Comparison of ENCODE assay signal across 13 cellular contexts in the genomic region with DNA sequence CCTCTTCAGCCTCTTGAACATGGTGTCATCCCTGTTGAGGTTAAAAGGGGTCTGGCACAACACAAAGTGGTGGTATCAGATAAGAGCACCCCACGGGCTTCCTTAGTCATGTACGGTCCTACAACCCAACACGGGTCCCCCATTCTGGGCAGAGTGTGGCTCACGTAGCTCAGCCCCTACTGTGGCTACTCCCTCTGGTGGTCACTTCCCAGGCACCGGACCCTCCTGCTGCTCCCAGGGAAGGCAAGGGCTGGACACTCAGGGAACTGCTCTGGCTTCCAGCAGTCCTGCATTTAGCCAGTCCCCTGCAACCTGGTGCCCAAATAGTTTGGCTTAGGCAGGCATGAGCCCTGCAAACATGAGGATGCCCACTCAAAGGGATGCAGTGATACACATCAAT. TPM values are rescaled to one million over a fixed set of nuclear protein-coding genes. Genes with fewer than 3 reads are reported as not detected.
DNase-seq lines count a peak whose midpoint lies in the region; ATAC-seq and TF ChIP-seq lines count a peak whose summit lies in the region.
"Had no signal": no experiment of that assay in that cellular context is flagged by ENCODE, and none has a peak within 500 bp of the region (broad histone marks: within the 10 kb centered on the region; RNA-seq: fewer than 3 reads in every experiment).

No MANE protein-coding gene starts in this region.

- TF ChIP-seq RAD21 in Ishikawa (IDR thresholded peaks at IDR 0.05; ENCODE audit: low read depth), result peak; percentile 6; the same call in 1 of the 2 replicates

- intact Hi-C loops in CD14-positive monocyte (cut with micrococcal nuclease), result no loop called here

- H3K27ac Mint-ChIP-seq in CD14-positive monocyte, result no peak overlapping the region
- no peak overlapping the region for H3K27ac Mint-ChIP-seq in nephron progenitor cell

- H3K4me1 Mint-ChIP-seq in CD14-positive monocyte (no peaks in the 10 kb centered on the region), nephron progenitor cell (peaks cover 23% of the 10 kb centered on the region)

- H3K9me3 Mint-ChIP-seq in CD14-positive monocyte, result no peaks in the 10 kb centered on the region
- no peaks in the 10 kb centered on the region for H3K9me3 Mint-ChIP-seq in nephron progenitor cell

- H3K27me3 Mint-ChIP-seq in CD14-positive monocyte (ENCODE audit: low read depth in 3 of 3) (no peaks in the 10 kb centered on the region), nephron progenitor cell (ENCODE audit: low read depth, poor library complexity) (peaks cover 6% of the 10 kb centered on the region)

- TF ChIP-seq CTCF in CD14-positive monocyte (IDR thresholded peaks at IDR 0.05) (peak; percentile 11), nephron progenitor cell (IDR thresholded peaks at IDR 0.05) (peak; percentile 54)

- no peaks in the 10 kb centered on the region for H3K36me3 Mint-ChIP-seq in CD14-positive monocyte
- no peaks in the 10 kb centered on the region for H3K36me3 Mint-ChIP-seq in nephron progenitor cell (ENCODE audit: low read depth)

- DNase-seq in CD14-positive monocyte (ENCODE audit: low spot score) (no peak), cerebellar cortex (ENCODE audit: low spot score) (peak; percentile 2), nephron progenitor cell (peak; percentile 59), MV-4-11 (lab: John Stamatoyannopoulos, UW) (no peak), NCI-H345 treated with DMSO at 0.1 percent for 48 hours (lab: John Stamatoyannopoulos, UW; ENCODE audit: unreplicated experiment) (no peak)
- no peak for DNase-seq in stimulated activated CD4-positive, alpha-beta T cell treated with anti-CD3 and anti-CD28 coated beads, Interleukin-4, amount 100 ng/mL, for 1 hour
- DNase-seq: anterior cingulate cortex, KG1, NCI-H1436 treated with DMSO at 0.1 percent for 48 hours, NCI-H526, tibial artery had no signal

- H3K4me3 Mint-ChIP-seq in CD14-positive monocyte (no peak overlapping the region), nephron progenitor cell (no peak overlapping the region)

- ATAC-seq in HG02885 (IDR thresholded peaks at IDR 0.05; ENCODE audit: poor library complexity, unreplicated experiment), result no peak

- TF ChIP-seq EP300 in Ishikawa (IDR thresholded peaks at IDR 0.05; ENCODE audit: borderline replicate concordance), result no peak

TF ChIP-seq in Ishikawa, 13 proteins besides CTCF, POLR2A, EP300 and RAD21:
- no peak for TF ChIP-seq CEBPB (IDR thresholded peaks at IDR 0.05)
- TF ChIP-seq FOXM1 (IDR thresholded peaks at IDR 0.05; ENCODE audit: borderline replicate concordance, low read depth), result no peak
- no peak for TF ChIP-seq YY1 (IDR thresholded peaks at IDR 0.05; ENCODE audit: low read depth)
- no peak for TF ChIP-seq EGR1 (IDR thresholded peaks at IDR 0.05)
- TF ChIP-seq, protein P1, sequence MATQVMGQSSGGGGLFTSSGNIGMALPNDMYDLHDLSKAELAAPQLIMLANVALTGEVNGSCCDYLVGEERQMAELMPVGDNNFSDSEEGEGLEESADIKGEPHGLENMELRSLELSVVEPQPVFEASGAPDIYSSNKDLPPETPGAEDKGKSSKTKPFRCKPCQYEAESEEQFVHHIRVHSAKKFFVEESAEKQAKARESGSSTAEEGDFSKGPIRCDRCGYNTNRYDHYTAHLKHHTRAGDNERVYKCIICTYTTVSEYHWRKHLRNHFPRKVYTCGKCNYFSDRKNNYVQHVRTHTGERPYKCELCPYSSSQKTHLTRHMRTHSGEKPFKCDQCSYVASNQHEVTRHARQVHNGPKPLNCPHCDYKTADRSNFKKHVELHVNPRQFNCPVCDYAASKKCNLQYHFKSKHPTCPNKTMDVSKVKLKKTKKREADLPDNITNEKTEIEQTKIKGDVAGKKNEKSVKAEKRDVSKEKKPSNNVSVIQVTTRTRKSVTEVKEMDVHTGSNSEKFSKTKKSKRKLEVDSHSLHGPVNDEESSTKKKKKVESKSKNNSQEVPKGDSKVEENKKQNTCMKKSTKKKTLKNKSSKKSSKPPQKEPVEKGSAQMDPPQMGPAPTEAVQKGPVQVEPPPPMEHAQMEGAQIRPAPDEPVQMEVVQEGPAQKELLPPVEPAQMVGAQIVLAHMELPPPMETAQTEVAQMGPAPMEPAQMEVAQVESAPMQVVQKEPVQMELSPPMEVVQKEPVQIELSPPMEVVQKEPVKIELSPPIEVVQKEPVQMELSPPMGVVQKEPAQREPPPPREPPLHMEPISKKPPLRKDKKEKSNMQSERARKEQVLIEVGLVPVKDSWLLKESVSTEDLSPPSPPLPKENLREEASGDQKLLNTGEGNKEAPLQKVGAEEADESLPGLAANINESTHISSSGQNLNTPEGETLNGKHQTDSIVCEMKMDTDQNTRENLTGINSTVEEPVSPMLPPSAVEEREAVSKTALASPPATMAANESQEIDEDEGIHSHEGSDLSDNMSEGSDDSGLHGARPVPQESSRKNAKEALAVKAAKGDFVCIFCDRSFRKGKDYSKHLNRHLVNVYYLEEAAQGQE (IDR thresholded peaks at IDR 0.05; ENCODE audit: low read depth), result no peak
- no peak for TF ChIP-seq TAF1 (IDR thresholded peaks at IDR 0.05; ENCODE audit: low read depth)
- TF ChIP-seq TEAD4 (IDR thresholded peaks at IDR 0.05), result no peak
- TF ChIP-seq ZBTB7A (IDR thresholded peaks at IDR 0.05; ENCODE audit: low read depth), result no peak
- TF ChIP-seq NFIC (IDR thresholded peaks at IDR 0.05), result no peak
- TF ChIP-seq CREB1 (IDR thresholded peaks at IDR 0.05; ENCODE audit: low read depth), result no peak
- TF ChIP-seq TCF12 (IDR thresholded peaks at IDR 0.05; ENCODE audit: low read depth), result no peak
- TF ChIP-seq, protein P2, sequence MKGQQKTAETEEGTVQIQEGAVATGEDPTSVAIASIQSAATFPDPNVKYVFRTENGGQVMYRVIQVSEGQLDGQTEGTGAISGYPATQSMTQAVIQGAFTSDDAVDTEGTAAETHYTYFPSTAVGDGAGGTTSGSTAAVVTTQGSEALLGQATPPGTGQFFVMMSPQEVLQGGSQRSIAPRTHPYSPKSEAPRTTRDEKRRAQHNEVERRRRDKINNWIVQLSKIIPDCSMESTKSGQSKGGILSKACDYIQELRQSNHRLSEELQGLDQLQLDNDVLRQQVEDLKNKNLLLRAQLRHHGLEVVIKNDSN (IDR thresholded peaks at IDR 0.05), result no peak
- TF ChIP-seq, protein P3, sequence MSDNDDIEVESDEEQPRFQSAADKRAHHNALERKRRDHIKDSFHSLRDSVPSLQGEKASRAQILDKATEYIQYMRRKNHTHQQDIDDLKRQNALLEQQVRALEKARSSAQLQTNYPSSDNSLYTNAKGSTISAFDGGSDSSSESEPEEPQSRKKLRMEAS (IDR thresholded peaks at IDR 0.05), result no peak

RNA-seq across cellular contexts. Expression of a gene that starts 58.6 kb away (rescaled TPM):
- polyA plus RNA-seq in CD14-positive monocyte, result under 1 TPM in 1 of 2 donors, not detected in 1; 0.33 TPM

Comparison
In these comparisons a context has a peak if more than half of its experiments do, and no peak if none do; other contexts are left out.
1. DNase-seq: peak in cerebellar cortex (single experiment) and nephron progenitor cell (single experiment); none in CD14-positive monocyte (single experiment), MV-4-11 (single experiment), stimulated activated CD4-positive, alpha-beta T cell treated with anti-CD3 and anti-CD28 coated beads, Interleukin-4, amount 100 ng/mL, for 1 hour (single experiment) and NCI-H345 treated with DMSO at 0.1 percent for 48 hours (single experiment).